In genomic region chr2:111121028-111121872, GRCh38 we compare ENCODE assay signal across 8 cellular contexts. TPM values are rescaled to one million over a fixed set of nuclear protein-coding genes. Genes with fewer than 3 reads are reported as not detected.
DNase-seq lines count a peak whose midpoint lies in the region; ATAC-seq and TF ChIP-seq lines count a peak whose summit lies in the region.

No MANE protein-coding gene starts in this region.

- H3K4me1 Mint-ChIP-seq in CD4-positive, CD25-positive, alpha-beta regulatory T cell, result peaks cover 10 to 61% (median 27%) of the 10 kb centered on the region in 4 donors
- peaks cover 51% of the 10 kb centered on the region for H3K4me1 Mint-ChIP-seq in activated T-helper 1 cell treated with anti-CD3 and anti-CD28 coated beads, Interleukin-12 subunit alpha, Interleukin-12 subunit beta, Interleukin-2, Interleukin-4 antibody, amounts not matched to agents 30 ng/mL and 10 ng/mL and 1 ng/mL, durations not matched to agents 14 hours and 24 hours and 36 hours (ENCODE audit: low read depth)

- peaks cover 0 to 4% (median 0%) of the 10 kb centered on the region in 7 donors for H3K9me3 Mint-ChIP-seq in CD4-positive, CD25-positive, alpha-beta regulatory T cell
- H3K9me3 Mint-ChIP-seq in activated T-helper 1 cell treated with anti-CD3 and anti-CD28 coated beads, Interleukin-12 subunit alpha, Interleukin-12 subunit beta, Interleukin-2, Interleukin-4 antibody, amounts not matched to agents 30 ng/mL and 10 ng/mL and 1 ng/mL, durations not matched to agents 14 hours and 24 hours and 36 hours, result no peaks in the 10 kb centered on the region

- ATAC-seq in CD4-positive, CD25-positive, alpha-beta regulatory T cell (ENCODE audit: low read depth in 2 of 2), result peak in 1 of 2 donors; percentile 1
- ATAC-seq in HCT116, result no peak
- ATAC-seq in GM19035 (IDR thresholded peaks at IDR 0.05; ENCODE audit: unreplicated experiment), result no peak

- RAD21 ChIA-PET in HCT116 (lab: Charles Lee; ENCODE audit: low non-redundant PET in 1 of 2, low total read pairs in 2 of 2, uncharacterized antibody in 2 of 2, unreplicated experiment in 2 of 2), result interaction anchor here in 1 of 2 experiments (1.2 kb wide), 1 partner anchor 578 kb away, joined by 7 read pairs; no protein-coding TSS in a partner anchor

- peak overlapping the region; percentile 100 for H3K4me2 ChIP-seq in HCT116 (ENCODE audit: low read length)
- H3K4me2 ChIP-seq in osteoblast (ENCODE audit: insufficient read depth, low read length), result peak overlapping the region; percentile 93

- TF ChIP-seq RAD21 in HCT116 (IDR thresholded peaks at IDR 0.05; ENCODE audit: low read depth), result no peak

- H3K27me3 ChIP-seq in CD4-positive, CD25-positive, alpha-beta regulatory T cell (ENCODE audit: control insufficient read depth, insufficient read depth, low read length), result peaks cover 17% of the 10 kb centered on the region
- H3K27me3 ChIP-seq in HCT116 (ENCODE audit: insufficient read depth, low read length) (no peaks in the 10 kb centered on the region), osteoblast (ENCODE audit: insufficient read depth, low read length) (peaks cover 28% of the 10 kb centered on the region), uterus (no peaks in the 10 kb centered on the region)

- peaks cover 22% of the 10 kb centered on the region for H3K36me3 Mint-ChIP-seq in CD4-positive, CD25-positive, alpha-beta regulatory T cell
- H3K36me3 Mint-ChIP-seq in activated T-helper 1 cell treated with anti-CD3 and anti-CD28 coated beads, Interleukin-12 subunit alpha, Interleukin-12 subunit beta, Interleukin-2, Interleukin-4 antibody, amounts not matched to agents 30 ng/mL and 10 ng/mL and 1 ng/mL, durations not matched to agents 14 hours and 24 hours and 36 hours (ENCODE audit: low read depth), result peaks cover 51% of the 10 kb centered on the region

- peaks cover 65% of the 10 kb centered on the region for H3K4me1 ChIP-seq in CD4-positive, CD25-positive, alpha-beta regulatory T cell (ENCODE audit: control insufficient read depth, insufficient read depth, low read length, poor library complexity, severe bottlenecking)
- peaks cover 32 to 59% of the 10 kb centered on the region in 2 experiments for H3K4me1 ChIP-seq in HCT116 (ENCODE audit: control insufficient read depth in 1 of 2, insufficient read depth in 2 of 2, low read length in 2 of 2)
- H3K4me1 ChIP-seq in osteoblast (ENCODE audit: insufficient read depth, low read length), result peaks cover 12% of the 10 kb centered on the region
- peaks cover 0 to 4% of the 10 kb centered on the region in 2 donors for H3K4me1 ChIP-seq in uterus

- no peak for TF ChIP-seq CTCF in HCT116 (IDR thresholded peaks at IDR 0.05 in 2 of 3, conservative IDR thresholded peaks at IDR 0.05 in 1 of 3; ENCODE audit: borderline replicate concordance in 1 of 3, insufficient read depth in 1 of 3, low read depth in 2 of 3, low read length in 2 of 3)
- no peak for TF ChIP-seq CTCF in foreskin fibroblast (IDR thresholded peaks at IDR 0.05; ENCODE audit: low read depth, low read length)
- no peak for TF ChIP-seq CTCF in osteoblast (IDR thresholded peaks at IDR 0.05; ENCODE audit: extremely low read depth, low read depth, low read length)
- TF ChIP-seq CTCF in uterus (IDR thresholded peaks at IDR 0.05), result no peak

- H3K9me2 ChIP-seq in HCT116 (ENCODE audit: insufficient read depth), result no peaks in the 10 kb centered on the region

- H3K27me3 Mint-ChIP-seq in CD4-positive, CD25-positive, alpha-beta regulatory T cell, result peaks cover 76% of the 10 kb centered on the region
- H3K27me3 Mint-ChIP-seq in activated T-helper 1 cell treated with anti-CD3 and anti-CD28 coated beads, Interleukin-12 subunit alpha, Interleukin-12 subunit beta, Interleukin-2, Interleukin-4 antibody, amounts not matched to agents 30 ng/mL and 10 ng/mL and 1 ng/mL, durations not matched to agents 14 hours and 24 hours and 36 hours (ENCODE audit: insufficient read depth), result peaks cover 2% of the 10 kb centered on the region

- DNase-seq in CD4-positive, CD25-positive, alpha-beta regulatory T cell, result peak; percentile 14 to 67 (median 57)
- DNase-seq in HCT116 (ENCODE audit: low read depth, low spot score) (no peak), NCI-H774 (lab: John Stamatoyannopoulos, UW) (peak; percentile 60), foreskin fibroblast (peak in 1 of 2 donors; percentile 63), osteoblast (ENCODE audit: insufficient read length, low spot score, missing footprints) (peak; percentile 88), uterus (peak; percentile 27 to 35)
- DNase-seq in activated T-helper 1 cell treated with anti-CD3 and anti-CD28 coated beads, Interleukin-12 subunit alpha, Interleukin-12 subunit beta, Interleukin-2, Interleukin-4 antibody, amounts not matched to agents 30 ng/mL and 10 ng/mL and 1 ng/mL, durations not matched to agents 14 hours and 24 hours and 36 hours (ENCODE audit: low spot score), result peak; percentile 43

- H3K27ac ChIP-seq in CD4-positive, CD25-positive, alpha-beta regulatory T cell (ENCODE audit: insufficient read depth, low read length, poor library complexity, severe bottlenecking), result peak overlapping the region; percentile 47
- peak overlapping the region; percentile 81 for H3K27ac ChIP-seq in HCT116 (ENCODE audit: low read depth, low read length)
- no peak overlapping the region for H3K27ac ChIP-seq in osteoblast (ENCODE audit: low read depth, low read length)
- peak overlapping the region; percentile 42 to 63 for H3K27ac ChIP-seq in uterus

- no peak overlapping the region for H2AFZ ChIP-seq in HCT116 (ENCODE audit: low read depth, low read length, poor library complexity, severe bottlenecking)
- peak overlapping the region; percentile 93 for H2AFZ ChIP-seq in osteoblast (ENCODE audit: low read length)

- H3K9me3 ChIP-seq in CD4-positive, CD25-positive, alpha-beta regulatory T cell (ENCODE audit: control insufficient read depth in 2 of 2, low read length in 2 of 2), result no peaks in the 10 kb centered on the region
- H3K9me3 ChIP-seq in HCT116 (ENCODE audit: control insufficient read depth in 1 of 2, insufficient read depth in 1 of 2, low read depth in 1 of 2, low read length in 2 of 2), result no peaks in the 10 kb centered on the region
- no peaks in the 10 kb centered on the region for H3K9me3 ChIP-seq in osteoblast (ENCODE audit: low read depth, low read length)
- H3K9me3 ChIP-seq in uterus, result no peaks in the 10 kb centered on the region

- CTCF ChIA-PET in HCT116 (lab: Charles Lee), result interaction anchor here (0.9 to 1.2 kb wide), 2 partner anchors 22 to 93 kb away, joined by 3 read pairs; no protein-coding TSS in a partner anchor

- TF ChIP-seq POLR2A in HCT116 (IDR thresholded peaks at IDR 0.05; ENCODE audit: borderline replicate concordance, extremely low read depth, insufficient read depth, insufficient read length) (no peak), uterus (IDR thresholded peaks at IDR 0.05) (no peak)

- peak overlapping the region; percentile 91 for H3K9ac ChIP-seq in HCT116 (ENCODE audit: low read length)

- H4K20me1 ChIP-seq in HCT116 (ENCODE audit: insufficient read depth), result peaks cover 5% of the 10 kb centered on the region; the same call in 1 of the 2 replicates
- H4K20me1 ChIP-seq in osteoblast (ENCODE audit: insufficient read depth, low read length), result no peaks in the 10 kb centered on the region

- POLR2A ChIA-PET in HCT116 (lab: Charles Lee), result interaction anchor here (0.6 to 1.4 kb wide), 14 partner anchors 9 to 578 kb away, joined by 3 to 7 read pairs (median 4); no protein-coding TSS in a partner anchor

- H3K36me3 ChIP-seq in CD4-positive, CD25-positive, alpha-beta regulatory T cell (ENCODE audit: control insufficient read depth, insufficient read depth, low read length), result peaks cover 21% of the 10 kb centered on the region
- H3K36me3 ChIP-seq in HCT116 (ENCODE audit: control insufficient read depth in 1 of 2, insufficient read depth in 2 of 2, low read length in 2 of 2) (peaks cover 13 to 26% of the 10 kb centered on the region in 2 experiments; a peak in 3 of 4 replicates), osteoblast (ENCODE audit: insufficient read depth, low read length) (no peaks in the 10 kb centered on the region), uterus (no peaks in the 10 kb centered on the region)

- BruUV-seq in HCT116 (replicated peaks; lab: Mats Ljungman, UMichigan), result TSS peak; percentile 43

- peak overlapping the region; percentile 83 to 94 (median 91) for H3K27ac Mint-ChIP-seq in CD4-positive, CD25-positive, alpha-beta regulatory T cell
- H3K27ac Mint-ChIP-seq in activated T-helper 1 cell treated with anti-CD3 and anti-CD28 coated beads, Interleukin-12 subunit alpha, Interleukin-12 subunit beta, Interleukin-2, Interleukin-4 antibody, amounts not matched to agents 30 ng/mL and 10 ng/mL and 1 ng/mL, durations not matched to agents 14 hours and 24 hours and 36 hours, result peak overlapping the region; percentile 92

- H3K4me3 ChIP-seq in CD4-positive, CD25-positive, alpha-beta regulatory T cell (ENCODE audit: low read depth, low read length), result peak overlapping the region; percentile 65
- H3K4me3 ChIP-seq in HCT116 (replicated peaks in 1 of 2; ENCODE audit: low read depth in 1 of 2, low read length in 2 of 2) (peak overlapping the region; percentile 88 to 93), foreskin fibroblast (ENCODE audit: low read depth in 1 of 2, low read length in 2 of 2) (peak overlapping the region; percentile 68 to 85), osteoblast (ENCODE audit: insufficient read depth, low read length) (peak overlapping the region; percentile 87), uterus (peak overlapping the region; percentile 61 to 86)

- H3K4me3 Mint-ChIP-seq in CD4-positive, CD25-positive, alpha-beta regulatory T cell, result peak overlapping the region; percentile 69 to 95 (median 94)
- peak overlapping the region; percentile 97 for H3K4me3 Mint-ChIP-seq in activated T-helper 1 cell treated with anti-CD3 and anti-CD28 coated beads, Interleukin-12 subunit alpha, Interleukin-12 subunit beta, Interleukin-2, Interleukin-4 antibody, amounts not matched to agents 30 ng/mL and 10 ng/mL and 1 ng/mL, durations not matched to agents 14 hours and 24 hours and 36 hours

- intact Hi-C loops in HCT116 (cut with micrococcal nuclease), result no loop called here
- intact Hi-C loops in activated T-helper 1 cell treated with anti-CD3 and anti-CD28 coated beads, Interleukin-12 subunit alpha, Interleukin-12 subunit beta, Interleukin-2, Interleukin-4 antibody, amounts not matched to agents 30 ng/mL and 10 ng/mL and 1 ng/mL, durations not matched to agents 14 hours and 24 hours and 36 hours (cut with micrococcal nuclease), result no loop called here
- intact Hi-C loops in uterus (cut with DNase I; ENCODE audit: low total_unique reads), result no loop called here

- H3K79me2 ChIP-seq in HCT116 (ENCODE audit: insufficient read depth, low read length) (peaks cover 42% of the 10 kb centered on the region), osteoblast (ENCODE audit: insufficient read depth, low read length) (no peaks in the 10 kb centered on the region)

RNA-seq across cellular contexts. Expression of gene BCL2L11, which starts 0.5 kb away (rescaled TPM):
- total RNA-seq in CD4-positive, CD25-positive, alpha-beta regulatory T cell, result 96.0 TPM
- 10 to 100 TPM; 18.0 to 35.2 (median 28.0) TPM for polyA plus RNA-seq in CD4-positive, CD25-positive, alpha-beta regulatory T cell
- total RNA-seq in HCT116 (2021; ENCODE audit: unreplicated experiment) (17.8 TPM), osteoblast (8.0 and 11.5 TPM in 2 replicates), uterus (10 to 100 TPM in 3 of 4 donors, 1 to 10 TPM in 1; 2.0 to 21.8 (median 15.4) TPM)
- polyA plus RNA-seq in HCT116 (2012), result 6.8 and 7.9 TPM in 2 replicates
- total RNA-seq in activated T-helper 1 cell treated with anti-CD3 and anti-CD28 coated beads, Interleukin-12 subunit alpha, Interleukin-12 subunit beta, Interleukin-2, Interleukin-4 antibody, amounts not matched to agents 30 ng/mL and 10 ng/mL and 1 ng/mL, durations not matched to agents 14 hours and 24 hours and 36 hours, result 335 and 347 TPM in 2 replicates
